ENCODE assay signal across 16 cellular contexts in the genomic region with DNA sequence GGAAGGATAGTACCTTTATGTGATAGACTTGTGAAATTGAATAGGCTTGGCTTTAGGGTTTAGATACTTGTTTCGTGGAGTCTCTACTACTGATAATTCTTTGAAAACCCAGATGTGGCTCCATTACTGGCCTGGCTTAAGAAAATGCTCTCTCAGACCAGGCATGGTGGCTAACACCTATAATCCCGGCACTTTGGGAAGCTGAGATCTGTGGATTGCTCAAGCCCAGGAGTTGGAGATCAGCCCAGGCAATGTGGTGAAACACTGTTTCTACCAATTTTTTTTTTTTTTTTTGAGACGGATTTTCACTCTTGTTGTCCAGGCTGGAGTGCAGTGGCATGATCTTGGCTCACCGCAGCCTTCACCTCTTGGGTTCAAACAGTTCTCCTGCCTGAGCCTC. TPM values are rescaled to one million over a fixed set of nuclear protein-coding genes. Genes with fewer than 3 reads are reported as not detected.
DNase-seq lines count a peak whose midpoint lies in the region; ATAC-seq, FAIRE-seq and TF ChIP-seq lines count a peak whose summit lies in the region.
"Had no signal": no experiment of that assay in that cellular context is flagged by ENCODE, and none has a peak within 500 bp of the region (broad histone marks: within the 10 kb centered on the region; RNA-seq: fewer than 3 reads in every experiment).

No MANE protein-coding gene starts in this region.

- H3K27me3 ChIP-seq in liver (ENCODE audit: control insufficient read depth in 4 of 4, insufficient read depth in 4 of 4, low read length in 3 of 4) (no peaks in the 10 kb centered on the region), HepG2 (ENCODE audit: control insufficient read depth in 1 of 2, insufficient read depth in 2 of 2, low read length in 2 of 2) (no peaks in the 10 kb centered on the region), mesenchymal stem cell (ENCODE audit: control insufficient read depth in 1 of 2, insufficient read depth in 1 of 2, low read length in 2 of 2) (no peaks in the 10 kb centered on the region)
- H3K27me3 ChIP-seq: esophagus muscularis mucosa had no signal

- ATAC-seq in HepG2: no peak
- no peak for ATAC-seq in GM21515 (IDR thresholded peaks at IDR 0.05; ENCODE audit: unreplicated experiment)
- ATAC-seq: natural killer cell treated with Interleukin-12 subunit alpha and Interleukin-12 subunit beta and Interleukin-15 and Interleukin-18, amount 100 ng/mL, for 72 hours had no signal

- H3K23ac ChIP-seq in mesenchymal stem cell (ENCODE audit: low read length in 2 of 2): no peak overlapping the region

- no peak overlapping the region for H4K8ac ChIP-seq in mesenchymal stem cell (ENCODE audit: low read length)

- no peak overlapping the region for H3K4me2 ChIP-seq in HepG2 (ENCODE audit: low read depth, low read length)
- no peak overlapping the region for H3K4me2 ChIP-seq in mesenchymal stem cell (ENCODE audit: low read length, poor library complexity, severe bottlenecking)

- H3K9ac ChIP-seq in liver (ENCODE audit: low read depth in 1 of 2, low read length in 2 of 2): no peak overlapping the region
- no peak overlapping the region for H3K9ac ChIP-seq in HepG2 (ENCODE audit: insufficient read depth, low read depth, low read length)
- H3K9ac ChIP-seq in mesenchymal stem cell (ENCODE audit: low read length): peak overlapping the region; percentile 69

- no TSS peak for BruUV-seq in HepG2 (replicated peaks; lab: Mats Ljungman, UMichigan)

- no peak overlapping the region for H3K27ac Mint-ChIP-seq in activated T-cell treated with anti-CD3 and anti-CD28 coated beads, Interleukin-2, amount 50 U/mL, for 24 hours
- H3K27ac Mint-ChIP-seq: activated T-helper 1 cell treated with anti-CD3 and anti-CD28 coated beads, Interleukin-12 subunit alpha, Interleukin-12 subunit beta, Interleukin-2, Interleukin-4 antibody, amounts not matched to agents 30 ng/mL and 10 ng/mL and 1 ng/mL, durations not matched to agents 14 hours and 24 hours and 36 hours; natural killer cell treated with Interleukin-12 subunit alpha and Interleukin-12 subunit beta and Interleukin-15 and Interleukin-18, amount 100 ng/mL, for 72 hours had no signal

- no peak overlapping the region for H3K14ac ChIP-seq in mesenchymal stem cell (ENCODE audit: low read length in 2 of 2)

- no peak overlapping the region for H4K91ac ChIP-seq in mesenchymal stem cell (ENCODE audit: low read length)

- H3K9me3 ChIP-seq in liver (ENCODE audit: control insufficient read depth in 4 of 4, low read length in 3 of 4): no peaks in the 10 kb centered on the region
- H3K9me3 ChIP-seq in HepG2 (ENCODE audit: low read length): no peaks in the 10 kb centered on the region
- no peaks in the 10 kb centered on the region for H3K9me3 ChIP-seq in mesenchymal stem cell (ENCODE audit: control insufficient read depth, low read length)
- H3K9me3 ChIP-seq: esophagus muscularis mucosa had no signal

- no peak for TF ChIP-seq POLR2A in HepG2 (IDR thresholded peaks at IDR 0.05; ENCODE audit: insufficient read depth in 1 of 2, low read depth in 2 of 2, low read length in 2 of 2)

- peak overlapping the region; percentile 31 to 33 for H3K27ac ChIP-seq in liver (ENCODE audit: low read depth in 1 of 2, low read length in 2 of 2)
- H3K27ac ChIP-seq in HepG2 (ENCODE audit: extremely low read length, insufficient read depth, low read length): no peak overlapping the region
- H3K27ac ChIP-seq in mesenchymal stem cell (ENCODE audit: low read length, poor library complexity, severe bottlenecking): no peak overlapping the region

- H2BK120ac ChIP-seq in mesenchymal stem cell (ENCODE audit: low read depth, low read length): no peak overlapping the region

- TF ChIP-seq CTCF in liver (IDR thresholded peaks at IDR 0.05; ENCODE audit: low read depth, low read length, missing input control) (no peak), HepG2 (CRISPR knock-in tag; IDR thresholded peaks at IDR 0.05) (no peak), choroid plexus epithelial cell (conservative IDR thresholded peaks at IDR 0.05; ENCODE audit: low read depth, low read length) (no peak)

- WGBS in liver: 48% methylated on average over 4 of the region's 4 CpGs
- 100% methylated on average over 4 of the region's 4 CpGs for WGBS in HepG2 (ENCODE audit: low lambda C conversion rate)
- 98% methylated on average over 4 of the region's 4 CpGs for WGBS in mesenchymal stem cell

- H3K36me3 ChIP-seq in liver (ENCODE audit: control insufficient read depth in 4 of 4, insufficient read depth in 3 of 4, low read depth in 1 of 4, low read length in 3 of 4) (peaks cover 9 to 63% (median 49%) of the 10 kb centered on the region in 4 donors), HepG2 (replicated peaks in 1 of 2; ENCODE audit: control insufficient read depth in 1 of 2, insufficient read depth in 2 of 2, low read length in 2 of 2) (peaks cover 33 to 73% of the 10 kb centered on the region in 2 experiments), mesenchymal stem cell (ENCODE audit: control insufficient read depth in 1 of 2, insufficient read depth in 2 of 2, low read depth in 1 of 2, low read length in 2 of 2) (peaks cover 44 to 69% of the 10 kb centered on the region in 2 experiments)

- peak in 1 of 2 donors; percentile 40 for TF ChIP-seq RAD21 in liver (IDR thresholded peaks at IDR 0.05)
- TF ChIP-seq RAD21 in HepG2 (CRISPR knock-in tag; IDR thresholded peaks at IDR 0.05): no peak

- no peak overlapping the region for H2AK5ac ChIP-seq in mesenchymal stem cell (ENCODE audit: low read length, severe bottlenecking)

- FAIRE-seq in HepG2 (lab: Jason Lieb, UNC): no peak
- FAIRE-seq: keratinocyte had no signal

- POLR2A ChIA-PET in HepG2 (lab: Yijun Ruan, JAX): interaction anchor here (0.6 kb wide), 1 partner anchor 67 kb away, joined by 3 read pairs; no protein-coding TSS in a partner anchor

- no peaks in the 10 kb centered on the region for H3K9me3 Mint-ChIP-seq in activated T-cell treated with anti-CD3 and anti-CD28 coated beads, Interleukin-2, amount 50 U/mL, for 24 hours
- H3K9me3 Mint-ChIP-seq: activated T-helper 1 cell treated with anti-CD3 and anti-CD28 coated beads, Interleukin-12 subunit alpha, Interleukin-12 subunit beta, Interleukin-2, Interleukin-4 antibody, amounts not matched to agents 30 ng/mL and 10 ng/mL and 1 ng/mL, durations not matched to agents 14 hours and 24 hours and 36 hours; H9; natural killer cell treated with Interleukin-12 subunit alpha and Interleukin-12 subunit beta and Interleukin-15 and Interleukin-18, amount 100 ng/mL, for 72 hours had no signal

- no peak overlapping the region for H3K4me3 ChIP-seq in liver (ENCODE audit: low read depth in 1 of 3, low read length in 3 of 3)
- no peak overlapping the region for H3K4me3 ChIP-seq in HepG2 (replicated peaks in 1 of 3; ENCODE audit: insufficient read depth in 1 of 3, low read depth in 2 of 3, low read length in 3 of 3)
- H3K4me3 ChIP-seq in choroid plexus epithelial cell (ENCODE audit: low read depth, low read length): no peak overlapping the region
- no peak overlapping the region for H3K4me3 ChIP-seq in mesenchymal stem cell (ENCODE audit: insufficient read depth in 1 of 2, low read depth in 1 of 2, low read length in 2 of 2)
- H3K4me3 ChIP-seq: esophagus muscularis mucosa had no signal

- H3K79me1 ChIP-seq in mesenchymal stem cell (replicated peaks; ENCODE audit: low read length, poor library complexity, severe bottlenecking): peaks cover 1% of the 10 kb centered on the region

- peaks cover 0 to 8% (median 2%) of the 10 kb centered on the region in 4 donors for H3K4me1 ChIP-seq in liver (ENCODE audit: control insufficient read depth in 4 of 4, insufficient read depth in 4 of 4, low read length in 3 of 4)
- no peaks in the 10 kb centered on the region for H3K4me1 ChIP-seq in HepG2 (ENCODE audit: insufficient read depth, low read length)
- peaks cover 3% of the 10 kb centered on the region for H3K4me1 ChIP-seq in mesenchymal stem cell (ENCODE audit: control insufficient read depth, insufficient read depth, low read depth, low read length)

- no peak overlapping the region for H3K18ac ChIP-seq in mesenchymal stem cell (ENCODE audit: low read depth in 1 of 2, low read length in 2 of 2)

- H2BK15ac ChIP-seq in mesenchymal stem cell (ENCODE audit: low read depth, poor library complexity, severe bottlenecking): no peak overlapping the region

- no peaks in the 10 kb centered on the region for H3K4me1 Mint-ChIP-seq in activated T-cell treated with anti-CD3 and anti-CD28 coated beads, Interleukin-2, amount 50 U/mL, for 24 hours (ENCODE audit: low read depth)
- H3K4me1 Mint-ChIP-seq: H9 had no signal

- H3K4me3 Mint-ChIP-seq in activated T-cell treated with anti-CD3 and anti-CD28 coated beads, Interleukin-2, amount 50 U/mL, for 24 hours: no peak overlapping the region
- H3K4me3 Mint-ChIP-seq: activated T-helper 1 cell treated with anti-CD3 and anti-CD28 coated beads, Interleukin-12 subunit alpha, Interleukin-12 subunit beta, Interleukin-2, Interleukin-4 antibody, amounts not matched to agents 30 ng/mL and 10 ng/mL and 1 ng/mL, durations not matched to agents 14 hours and 24 hours and 36 hours; H9; natural killer cell treated with Interleukin-12 subunit alpha and Interleukin-12 subunit beta and Interleukin-15 and Interleukin-18, amount 100 ng/mL, for 72 hours had no signal

- in situ Hi-C loops in HepG2 (cut with HindIII; ENCODE audit: extremely low pct_ligation_motif_present, low pct_unique_long_range_greater_than_20kb): no loop called here

- no peak overlapping the region for H2BK12ac ChIP-seq in mesenchymal stem cell (ENCODE audit: low read length in 2 of 2)

- H2AFZ ChIP-seq in HepG2 (ENCODE audit: low read length): no peak overlapping the region
- no peak overlapping the region for H2AFZ ChIP-seq in mesenchymal stem cell (ENCODE audit: low read depth, low read length)

- CTCF ChIA-PET in HepG2 (lab: Yijun Ruan, JAX; ENCODE audit: low intra/inter-chr PET ratio, low total read pairs): no interaction called here

- intact Hi-C loops in HepG2 (cut with micrococcal nuclease; ENCODE audit: unreplicated experiment): no loop called here

- H3K36me3 Mint-ChIP-seq in activated T-cell treated with anti-CD3 and anti-CD28 coated beads, Interleukin-2, amount 50 U/mL, for 24 hours (ENCODE audit: low read depth): peaks cover 71% of the 10 kb centered on the region

- DNase-seq in HepG2 (ENCODE audit: low spot score) (no peak), choroid plexus epithelial cell (ENCODE audit: low read depth) (peak; percentile 91), mesenchymal stem cell (peak; percentile 67), HUDEP-2 (lab: John Stamatoyannopoulos, UW; ENCODE audit: unreplicated experiment in 76 of 76) (no peak), DMS53 (lab: John Stamatoyannopoulos, UW) (no peak)
- DNase-seq in activated T-cell treated with anti-CD3 and anti-CD28 coated beads, Interleukin-2, amount 50 U/mL, for 24 hours: no peak
- DNase-seq: activated CD4-positive, alpha-beta T cell treated with anti-CD3 and anti-CD28 coated beads for 48 hours; DMS79 treated with DMSO at 0.1 percent for 48 hours; H9; NCI-H2029 treated with DMSO at 0.1 percent for 48 hours had no signal

- no peak for TF ChIP-seq EP300 in HepG2 (IDR thresholded peaks at IDR 0.05; ENCODE audit: low read depth in 2 of 2, low read length in 2 of 2)
- no peak for TF ChIP-seq EP300 in HepG2 (CRISPR knock-in tag; IDR thresholded peaks at IDR 0.05; ENCODE audit: borderline replicate concordance)

- no peaks in the 10 kb centered on the region for H3K79me2 ChIP-seq in HepG2 (ENCODE audit: insufficient read depth, low read length)

- H2BK5ac ChIP-seq in mesenchymal stem cell (ENCODE audit: low read depth, low read length, poor library complexity, severe bottlenecking): no peak overlapping the region

- no peaks in the 10 kb centered on the region for H4K20me1 ChIP-seq in HepG2 (ENCODE audit: insufficient read depth, low read length)

- no peaks in the 10 kb centered on the region for H3K27me3 Mint-ChIP-seq in activated T-cell treated with anti-CD3 and anti-CD28 coated beads, Interleukin-2, amount 50 U/mL, for 24 hours
- H3K27me3 Mint-ChIP-seq: natural killer cell treated with Interleukin-12 subunit alpha and Interleukin-12 subunit beta and Interleukin-15 and Interleukin-18, amount 100 ng/mL, for 72 hours had no signal

- H3K4ac ChIP-seq in mesenchymal stem cell (ENCODE audit: low read depth in 1 of 2, low read length in 2 of 2): no peak overlapping the region

RNA-seq across cellular contexts. Expression of a gene that starts 40.9 kb away (rescaled TPM):
- 10 to 100 TPM; 44.6 to 49.9 TPM for total RNA-seq in liver
- polyA plus RNA-seq in liver: 10 to 100 TPM; 36.3 to 37.7 TPM
- total RNA-seq in HepG2 (2016; rRNA removed; fragmentation: Illumina TruSeq; extraction: Trizol): 55.0 and 61.8 TPM in 2 replicates
- total RNA-seq in HepG2 (2016; cell fraction: cytosol; rRNA removed; fragmentation: Illumina TruSeq; extraction: Trizol; ENCODE audit: low read depth): 13.7 and 14.5 TPM in 2 replicates
- total RNA-seq in HepG2 (2016; cell fraction: insoluble cytoplasmic fraction; rRNA removed; fragmentation: Illumina TruSeq; extraction: Trizol): 58.5 and 64.2 TPM in 2 replicates
- 46.2 and 49.5 TPM in 2 replicates for total RNA-seq in HepG2 (2016; cell fraction: membrane; rRNA removed; fragmentation: Illumina TruSeq; extraction: Trizol)
- total RNA-seq in HepG2 (2016; cell fraction: nucleus; rRNA removed; fragmentation: Illumina TruSeq; extraction: Trizol): 30.0 and 38.4 TPM in 2 replicates
- polyA plus RNA-seq in HepG2 (2011; rRNA removed): 76.3 and 77.3 TPM in 2 replicates
- 56.1 and 62.7 TPM in 2 replicates for polyA plus RNA-seq in HepG2 (2011; cell fraction: cytosol; rRNA removed)
- polyA plus RNA-seq in HepG2 (2011; cell fraction: nucleus; rRNA removed): 84.0 and 100 TPM in 2 replicates
- 38.3 and 43.7 TPM in 2 replicates for polyA plus RNA-seq in HepG2 (2012)
- 10.8 and 11.5 TPM in 2 replicates for polyA plus RNA-seq in HepG2 (2016; cell fraction: cytosol; fragmentation: Illumina TruSeq; extraction: Trizol; ENCODE audit: low read depth)
- polyA plus RNA-seq in HepG2 (2016; cell fraction: insoluble cytoplasmic fraction; fragmentation: Illumina TruSeq; extraction: Trizol; ENCODE audit: low read depth): 62.7 and 66.3 TPM in 2 replicates
- polyA plus RNA-seq in HepG2 (2016; cell fraction: membrane; fragmentation: Illumina TruSeq; extraction: Trizol; ENCODE audit: low read depth): 31.9 and 39.2 TPM in 2 replicates
- polyA plus RNA-seq in HepG2 (2016; cell fraction: nucleus; fragmentation: Illumina TruSeq; extraction: Trizol; ENCODE audit: insufficient read depth, low read depth): 48.8 and 53.2 TPM in 2 replicates
- 156 and 179 TPM in 2 replicates for polyA minus RNA-seq in HepG2 (2011; rRNA and poly(A)+ RNA removed; ENCODE audit: low replicate concordance)
- polyA minus RNA-seq in HepG2 (2011; cell fraction: cytosol; rRNA and poly(A)+ RNA removed): 39.7 and 48.5 TPM in 2 replicates
- 55.7 and 65.5 TPM in 2 replicates for polyA minus RNA-seq in HepG2 (2011; cell fraction: nucleus; rRNA and poly(A)+ RNA removed)
- 51.4 TPM for polyA plus RNA-seq in mesenchymal stem cell (2013, experiment 1 of 2)
- 54.7 TPM for polyA plus RNA-seq in mesenchymal stem cell (2013, experiment 2 of 2)

RNA-seq across cellular contexts. Expression of a gene that starts 41.2 kb away (rescaled TPM):
- 1 to 10 TPM; 3.8 to 5.9 TPM for total RNA-seq in liver
- 1 to 10 TPM; 2.5 to 2.8 TPM for polyA plus RNA-seq in liver
- total RNA-seq in HepG2 (2016; rRNA removed; fragmentation: Illumina TruSeq; extraction: Trizol): 4.8 and 6.9 TPM in 2 replicates
- 1.5 and 2.1 TPM in 2 replicates for total RNA-seq in HepG2 (2016; cell fraction: cytosol; rRNA removed; fragmentation: Illumina TruSeq; extraction: Trizol; ENCODE audit: low read depth)
- 4.6 and 6.5 TPM in 2 replicates for total RNA-seq in HepG2 (2016; cell fraction: insoluble cytoplasmic fraction; rRNA removed; fragmentation: Illumina TruSeq; extraction: Trizol)
- 4.0 and 4.8 TPM in 2 replicates for total RNA-seq in HepG2 (2016; cell fraction: membrane; rRNA removed; fragmentation: Illumina TruSeq; extraction: Trizol)
- total RNA-seq in HepG2 (2016; cell fraction: nucleus; rRNA removed; fragmentation: Illumina TruSeq; extraction: Trizol): 1.5 and 3.2 TPM in 2 replicates
- polyA plus RNA-seq in HepG2 (2011; rRNA removed): 2.5 and 3.0 TPM in 2 replicates
- 1.7 and 2.6 TPM in 2 replicates for polyA plus RNA-seq in HepG2 (2011; cell fraction: cytosol; rRNA removed)
- polyA plus RNA-seq in HepG2 (2011; cell fraction: nucleus; rRNA removed): 2.5 and 3.5 TPM in 2 replicates
- polyA plus RNA-seq in HepG2 (2012): 2.4 and 2.6 TPM in 2 replicates
- 0.31 and 0.55 TPM in 2 replicates for polyA plus RNA-seq in HepG2 (2016; cell fraction: cytosol; fragmentation: Illumina TruSeq; extraction: Trizol; ENCODE audit: low read depth)
- polyA plus RNA-seq in HepG2 (2016; cell fraction: insoluble cytoplasmic fraction; fragmentation: Illumina TruSeq; extraction: Trizol; ENCODE audit: low read depth): 4.2 and 4.6 TPM in 2 replicates
- 1.1 and 1.2 TPM in 2 replicates for polyA plus RNA-seq in HepG2 (2016; cell fraction: membrane; fragmentation: Illumina TruSeq; extraction: Trizol; ENCODE audit: low read depth)
- polyA plus RNA-seq in HepG2 (2016; cell fraction: nucleus; fragmentation: Illumina TruSeq; extraction: Trizol; ENCODE audit: insufficient read depth, low read depth): 1.9 and 3.3 TPM in 2 replicates
- 4.5 and 8.3 TPM in 2 replicates for polyA minus RNA-seq in HepG2 (2011; rRNA and poly(A)+ RNA removed; ENCODE audit: low replicate concordance)
- 2.2 TPM in 2 replicates for polyA minus RNA-seq in HepG2 (2011; cell fraction: cytosol; rRNA and poly(A)+ RNA removed)
- 2.2 and 4.4 TPM in 2 replicates for polyA minus RNA-seq in HepG2 (2011; cell fraction: nucleus; rRNA and poly(A)+ RNA removed)
- 3.6 TPM for polyA plus RNA-seq in mesenchymal stem cell (2013, experiment 1 of 2)
- polyA plus RNA-seq in mesenchymal stem cell (2013, experiment 2 of 2): 3.3 TPM

RNA-seq across cellular contexts. Expression of a gene that starts 42.2 kb away (rescaled TPM):
- total RNA-seq in liver (10 to 100 TPM; 10.9 to 21.9 TPM), HepG2 (2016; rRNA removed; fragmentation: Illumina TruSeq; extraction: Trizol) (18.6 and 22.4 TPM in 2 replicates)
- polyA plus RNA-seq in liver (10 to 100 TPM; 18.5 to 21.6 TPM), HepG2 (2011; rRNA removed) (30.3 and 30.7 TPM in 2 replicates)
- 2.2 and 2.6 TPM in 2 replicates for total RNA-seq in HepG2 (2016; cell fraction: cytosol; rRNA removed; fragmentation: Illumina TruSeq; extraction: Trizol; ENCODE audit: low read depth)
- total RNA-seq in HepG2 (2016; cell fraction: insoluble cytoplasmic fraction; rRNA removed; fragmentation: Illumina TruSeq; extraction: Trizol): 17.2 and 17.3 TPM in 2 replicates
- 7.4 and 7.6 TPM in 2 replicates for total RNA-seq in HepG2 (2016; cell fraction: membrane; rRNA removed; fragmentation: Illumina TruSeq; extraction: Trizol)
- total RNA-seq in HepG2 (2016; cell fraction: nucleus; rRNA removed; fragmentation: Illumina TruSeq; extraction: Trizol): 19.5 and 19.8 TPM in 2 replicates
- 11.4 and 13.8 TPM in 2 replicates for polyA plus RNA-seq in HepG2 (2011; cell fraction: cytosol; rRNA removed)
- polyA plus RNA-seq in HepG2 (2011; cell fraction: nucleus; rRNA removed): 35.4 and 37.1 TPM in 2 replicates
- 17.6 and 26.9 TPM in 2 replicates for polyA plus RNA-seq in HepG2 (2012)
- 1.6 and 1.9 TPM in 2 replicates for polyA plus RNA-seq in HepG2 (2016; cell fraction: cytosol; fragmentation: Illumina TruSeq; extraction: Trizol; ENCODE audit: low read depth)
- polyA plus RNA-seq in HepG2 (2016; cell fraction: insoluble cytoplasmic fraction; fragmentation: Illumina TruSeq; extraction: Trizol; ENCODE audit: low read depth): 20.3 and 30.3 TPM in 2 replicates
- 5.0 and 6.0 TPM in 2 replicates for polyA plus RNA-seq in HepG2 (2016; cell fraction: membrane; fragmentation: Illumina TruSeq; extraction: Trizol; ENCODE audit: low read depth)
- 34.1 and 41.6 TPM in 2 replicates for polyA plus RNA-seq in HepG2 (2016; cell fraction: nucleus; fragmentation: Illumina TruSeq; extraction: Trizol; ENCODE audit: insufficient read depth, low read depth)
- polyA minus RNA-seq in HepG2 (2011; rRNA and poly(A)+ RNA removed; ENCODE audit: low replicate concordance): 57.4 and 70.9 TPM in 2 replicates
- polyA minus RNA-seq in HepG2 (2011; cell fraction: cytosol; rRNA and poly(A)+ RNA removed): 31.2 and 36.9 TPM in 2 replicates
- 17.0 and 22.0 TPM in 2 replicates for polyA minus RNA-seq in HepG2 (2011; cell fraction: nucleus; rRNA and poly(A)+ RNA removed)
- polyA plus RNA-seq in mesenchymal stem cell (2013, experiment 1 of 2): 92.7 TPM
- polyA plus RNA-seq in mesenchymal stem cell (2013, experiment 2 of 2): 87.5 TPM

RNA-seq across cellular contexts. Expression of a gene that starts 42.6 kb away (rescaled TPM):
- total RNA-seq in liver (1 to 10 TPM; 3.4 to 8.4 TPM), HepG2 (2016; rRNA removed; fragmentation: Illumina TruSeq; extraction: Trizol) (8.3 and 12.5 TPM in 2 replicates)
- polyA plus RNA-seq in liver (1 to 10 TPM; 4.8 to 6.3 TPM), HepG2 (2011; rRNA removed) (11.2 and 15.6 TPM in 2 replicates)
- total RNA-seq in HepG2 (2016; cell fraction: cytosol; rRNA removed; fragmentation: Illumina TruSeq; extraction: Trizol; ENCODE audit: low read depth): 12.1 and 12.2 TPM in 2 replicates
- total RNA-seq in HepG2 (2016; cell fraction: insoluble cytoplasmic fraction; rRNA removed; fragmentation: Illumina TruSeq; extraction: Trizol): 6.9 and 11.8 TPM in 2 replicates
- total RNA-seq in HepG2 (2016; cell fraction: membrane; rRNA removed; fragmentation: Illumina TruSeq; extraction: Trizol): 4.8 TPM in 2 replicates
- 12.2 and 12.7 TPM in 2 replicates for total RNA-seq in HepG2 (2016; cell fraction: nucleus; rRNA removed; fragmentation: Illumina TruSeq; extraction: Trizol)
- 7.2 and 10.7 TPM in 2 replicates for polyA plus RNA-seq in HepG2 (2011; cell fraction: cytosol; rRNA removed)
- polyA plus RNA-seq in HepG2 (2011; cell fraction: nucleus; rRNA removed): 29.5 and 29.9 TPM in 2 replicates
- polyA plus RNA-seq in HepG2 (2012): 7.6 and 9.9 TPM in 2 replicates
- 1.7 and 2.3 TPM in 2 replicates for polyA plus RNA-seq in HepG2 (2016; cell fraction: cytosol; fragmentation: Illumina TruSeq; extraction: Trizol; ENCODE audit: low read depth)
- 8.7 and 9.3 TPM in 2 replicates for polyA plus RNA-seq in HepG2 (2016; cell fraction: insoluble cytoplasmic fraction; fragmentation: Illumina TruSeq; extraction: Trizol; ENCODE audit: low read depth)
- polyA plus RNA-seq in HepG2 (2016; cell fraction: membrane; fragmentation: Illumina TruSeq; extraction: Trizol; ENCODE audit: low read depth): 3.3 and 3.7 TPM in 2 replicates
- polyA plus RNA-seq in HepG2 (2016; cell fraction: nucleus; fragmentation: Illumina TruSeq; extraction: Trizol; ENCODE audit: insufficient read depth, low read depth): 27.1 and 29.0 TPM in 2 replicates
- 15.2 and 22.6 TPM in 2 replicates for polyA minus RNA-seq in HepG2 (2011; rRNA and poly(A)+ RNA removed; ENCODE audit: low replicate concordance)
- polyA minus RNA-seq in HepG2 (2011; cell fraction: cytosol; rRNA and poly(A)+ RNA removed): 6.3 and 9.7 TPM in 2 replicates
- polyA minus RNA-seq in HepG2 (2011; cell fraction: nucleus; rRNA and poly(A)+ RNA removed): 16.9 and 17.4 TPM in 2 replicates
- 5.9 TPM for polyA plus RNA-seq in mesenchymal stem cell (2013, experiment 1 of 2)
- polyA plus RNA-seq in mesenchymal stem cell (2013, experiment 2 of 2): 5.5 TPM

Comparison
In these comparisons a context has a peak if more than half of its experiments do, and no peak if none do; other contexts are left out.
1. H3K27ac ChIP-seq: peak in liver (2 of 2); none in HepG2 (single experiment) and mesenchymal stem cell (single experiment).
2. DNase-seq: peak in choroid plexus epithelial cell (single experiment) and mesenchymal stem cell (single experiment); none in HepG2 (single experiment), activated T-cell treated with anti-CD3 and anti-CD28 coated beads, Interleukin-2, amount 50 U/mL, for 24 hours (single experiment), HUDEP-2 (0 of 76) and DMS53 (single experiment).